ENCODE assay signal across 8 cellular contexts in genomic region chr14:55097894-55098560, GRCh38. TPM values are rescaled to one million over a fixed set of nuclear protein-coding genes. Genes with fewer than 3 reads are reported as not detected.
DNase-seq lines count a peak whose midpoint lies in the region; ATAC-seq and TF ChIP-seq lines count a peak whose summit lies in the region.

No MANE protein-coding gene starts in this region.

- intact Hi-C loops in PC-3 (cut with micrococcal nuclease) (no loop called here), body of pancreas (cut with DNase I) (no loop called here)

- no TSS peak for BruUV-seq in PC-3 (replicated peaks; lab: Mats Ljungman, UMichigan)

- POLR2A ChIA-PET in PC-3 (lab: Charles Lee; ENCODE audit: unreplicated experiment) = interaction anchor here (0.6 kb wide), 1 partner anchor 28 kb away, joined by 3 read pairs; no protein-coding TSS in a partner anchor
- POLR2A ChIA-PET in RWPE1 (lab: Yijun Ruan, JAX; ENCODE audit: low non-redundant PET) = no interaction called here

- DNase-seq in PC-3 (peak; percentile 68), body of pancreas (peak in 2 of 4 donors; percentile 27 to 63), RWPE1 (ENCODE audit: low spot score) (no peak), retina (no peak), NCI-H146 treated with DMSO at 0.1 percent for 48 hours (lab: John Stamatoyannopoulos, UW; ENCODE audit: unreplicated experiment) (no peak)
- DNase-seq in stimulated activated CD4-positive, alpha-beta T cell treated with anti-CD3 and anti-CD28 coated beads, Interleukin-12 subunit alpha, Interleukin-12 subunit beta, amount 100 ng/mL, for 4 hours = peak; percentile 29

- no peaks in the 10 kb centered on the region for H3K9me3 ChIP-seq in PC-3 (ENCODE audit: low read length)
- no peaks in the 10 kb centered on the region for H3K9me3 ChIP-seq in body of pancreas

- ATAC-seq in GM18909 (IDR thresholded peaks at IDR 0.05; ENCODE audit: poor library complexity, unreplicated experiment) = peak; percentile 63
- peak; percentile 56 for ATAC-seq in HG02840 (IDR thresholded peaks at IDR 0.05; ENCODE audit: low FRiP score, unreplicated experiment)
- no peak for ATAC-seq in PC-3
- no peak for ATAC-seq in body of pancreas

- 59 to 64% methylated on average over 3 to 5 of the region's 5 CpGs for WGBS in body of pancreas, 2 donors

- H3K36me3 ChIP-seq in PC-3 (ENCODE audit: low read depth, low read length) = no peaks in the 10 kb centered on the region
- H3K36me3 ChIP-seq in body of pancreas (replicated peaks in 1 of 2; ENCODE audit: insufficient read depth in 1 of 2, low read depth in 2 of 2) = no peaks in the 10 kb centered on the region

- no peaks in the 10 kb centered on the region for H3K79me2 ChIP-seq in PC-3 (ENCODE audit: low read length)

- no peak overlapping the region for H3K4me3 ChIP-seq in PC-3 (ENCODE audit: low read length)
- H3K4me3 ChIP-seq in body of pancreas = no peak overlapping the region

- H3K4me2 ChIP-seq in PC-3 (ENCODE audit: low read length) = peak overlapping the region; percentile 2; the same call in 1 of the 2 replicates

- TF ChIP-seq POLR2A in body of pancreas (IDR thresholded peaks at IDR 0.05) = no peak

- H4K20me1 ChIP-seq in PC-3 (ENCODE audit: low read length) = no peaks in the 10 kb centered on the region

- CTCF ChIA-PET in PC-3 (lab: Charles Lee) = no interaction called here
- CTCF ChIA-PET in RWPE1 (lab: Yijun Ruan, JAX) = interaction anchor here (0.6 kb wide), 1 partner anchor 173 kb away, joined by 3 read pairs; no protein-coding TSS in a partner anchor

- 0 out of 2 replicates have a peak overlapping the region, but pooled peaks have one; percentile 5 for H2AFZ ChIP-seq in PC-3 (ENCODE audit: low read length)

- H3K27me3 ChIP-seq in PC-3 (ENCODE audit: low read length) (no peaks in the 10 kb centered on the region), body of pancreas (no peaks in the 10 kb centered on the region)

- TF ChIP-seq CTCF in PC-3 (conservative IDR thresholded peaks at IDR 0.05; ENCODE audit: low read depth, low read length) (no peak), body of pancreas (IDR thresholded peaks at IDR 0.05) (no peak), RWPE1 (conservative IDR thresholded peaks at IDR 0.05; ENCODE audit: low read depth) (no peak)

- peaks cover 51% of the 10 kb centered on the region for H3K4me1 ChIP-seq in PC-3 (ENCODE audit: insufficient read depth, low read length)
- H3K4me1 ChIP-seq in body of pancreas = peaks cover 37% of the 10 kb centered on the region

- peak overlapping the region; percentile 38 for H3K27ac ChIP-seq in PC-3 (ENCODE audit: low read length)
- H3K27ac ChIP-seq in body of pancreas = peak overlapping the region in 3 of 4 donors; percentile 1 to 32 (median 23)
- H3K27ac ChIP-seq in RWPE1 = no peak overlapping the region

- no peaks in the 10 kb centered on the region for H3K9me2 ChIP-seq in PC-3 (replicated peaks; ENCODE audit: low read length)

- no peak overlapping the region for H3K9ac ChIP-seq in PC-3 (ENCODE audit: low read length)

- H3F3A ChIP-seq in PC-3 (ENCODE audit: low read length, unreplicated experiment) = peaks cover 11% of the 10 kb centered on the region

RNA-seq across cellular contexts. Expression of gene LGALS3, which starts 31.0 kb away (rescaled TPM):
- total RNA-seq in PC-3 (2014; rRNA removed) (317 and 333 TPM in 2 replicates), body of pancreas (100 to 1,000 TPM in 1 of 2 donors, 10 to 100 TPM in 1; 53.4 to 145 TPM)

RNA-seq across cellular contexts. Expression of gene MAPK1IP1L, which starts 46.6 kb away (rescaled TPM):
- total RNA-seq in PC-3 (2014; rRNA removed) (73.9 and 75.9 TPM in 2 replicates), body of pancreas (10 to 100 TPM in 1 of 2 donors, 1 to 10 TPM in 1; 7.9 to 13.2 TPM)

Comparison
In these comparisons a context has a peak if more than half of its experiments do, and no peak if none do; other contexts are left out.
1. ATAC-seq: peak in GM18909 (single experiment) and HG02840 (single experiment); none in PC-3 (single experiment) and body of pancreas (single experiment).
2. DNase-seq: peak in PC-3 (single experiment) and stimulated activated CD4-positive, alpha-beta T cell treated with anti-CD3 and anti-CD28 coated beads, Interleukin-12 subunit alpha, Interleukin-12 subunit beta, amount 100 ng/mL, for 4 hours (single experiment); none in RWPE1 (single experiment), retina (single experiment) and NCI-H146 treated with DMSO at 0.1 percent for 48 hours (single experiment).